In genomic region chr9:75071530-75072122, GRCh38 we compare ENCODE assay signal across 9 cellular contexts. TPM values are rescaled to one million over a fixed set of nuclear protein-coding genes. Genes with fewer than 3 reads are reported as not detected.
DNase-seq lines count a peak whose midpoint lies in the region; ATAC-seq, FAIRE-seq and TF ChIP-seq lines count a peak whose summit lies in the region.
"Had no signal": no experiment of that assay in that cellular context is flagged by ENCODE, and none has a peak within 500 bp of the region (broad histone marks: within the 10 kb centered on the region; RNA-seq: fewer than 3 reads in every experiment).

No MANE protein-coding gene starts in this region.

- peaks cover 17% of the 10 kb centered on the region for H3K4me1 Mint-ChIP-seq in CD8-positive, alpha-beta T cell (ENCODE audit: low read depth)
- H3K4me1 Mint-ChIP-seq in stimulated activated memory B cell treated with anti-CD40 and anti-IgM and Interleukin-4, amounts not matched to agents 10 μg/mL and 1 μg/mL and 100 μg/mL, for 72 hours = peaks cover 8% of the 10 kb centered on the region
- H3K4me1 Mint-ChIP-seq in nephron progenitor cell = no peaks in the 10 kb centered on the region

- peak; percentile 97 for ATAC-seq in CD8-positive, alpha-beta T cell
- ATAC-seq in HG02759 (IDR thresholded peaks at IDR 0.05; ENCODE audit: unreplicated experiment) (peak; percentile 62), Right ventricle myocardium inferior (no peak), left ventricle myocardium superior (no peak)
- ATAC-seq in stimulated activated memory B cell treated with anti-CD40 and anti-IgM and Interleukin-4, amounts not matched to agents 10 μg/mL and 1 μg/mL and 100 μg/mL, for 72 hours = peak; percentile 69

- H3K9ac ChIP-seq in endothelial cell of umbilical vein (replicated peaks; ENCODE audit: extremely low read depth, insufficient read depth, low read length) = no peak overlapping the region

- no peaks in the 10 kb centered on the region for H3K79me2 ChIP-seq in endothelial cell of umbilical vein (ENCODE audit: control insufficient read depth, insufficient read depth, low read length)

- TF ChIP-seq CTCF in CD8-positive, alpha-beta T cell (IDR thresholded peaks at IDR 0.05) = no peak
- no peak for TF ChIP-seq CTCF in endothelial cell of umbilical vein (IDR thresholded peaks at IDR 0.05; ENCODE audit: extremely low read depth in 1 of 2, insufficient read depth in 1 of 2, low read depth in 1 of 2, low read length in 2 of 2)
- no peak for TF ChIP-seq CTCF in nephron progenitor cell (IDR thresholded peaks at IDR 0.05)

- FAIRE-seq in endothelial cell of umbilical vein (lab: Jason Lieb, UNC) = no peak

- no peak overlapping the region for H3K4me3 Mint-ChIP-seq in CD8-positive, alpha-beta T cell
- no peak overlapping the region for H3K4me3 Mint-ChIP-seq in stimulated activated memory B cell treated with anti-CD40 and anti-IgM and Interleukin-4, amounts not matched to agents 10 μg/mL and 1 μg/mL and 100 μg/mL, for 72 hours
- no peak overlapping the region for H3K4me3 Mint-ChIP-seq in nephron progenitor cell

- no TSS peak for BruUV-seq in endothelial cell of umbilical vein (replicated peaks; lab: Mats Ljungman, UMichigan)

- peaks cover 7% of the 10 kb centered on the region for H3K4me1 ChIP-seq in CD8-positive, alpha-beta T cell (ENCODE audit: insufficient read depth, low read length)
- no peaks in the 10 kb centered on the region for H3K4me1 ChIP-seq in endothelial cell of umbilical vein (ENCODE audit: control insufficient read depth, extremely low read depth, insufficient read depth, low read length)

- no peak overlapping the region for H3K4me2 ChIP-seq in endothelial cell of umbilical vein (ENCODE audit: insufficient read depth, low read length)

- H3K9me3 ChIP-seq in CD8-positive, alpha-beta T cell (ENCODE audit: low read length) = no peaks in the 10 kb centered on the region
- H3K9me3 ChIP-seq in endothelial cell of umbilical vein (replicated peaks; ENCODE audit: control insufficient read depth, insufficient read depth, low read length) = no peaks in the 10 kb centered on the region

- POLR2A ChIA-PET in CD8-positive, alpha-beta T cell (lab: Charles Lee) = interaction anchor here (0.6 to 2.8 kb wide), 2 partner anchors 44 kb away, joined by 5 to 14 read pairs; partner anchors contain the start of gene CARNMT1
- POLR2A ChIA-PET in endothelial cell of umbilical vein (lab: Charles Lee) = interaction anchor here (0.6 kb wide), 1 partner anchor 16 kb away, joined by 3 read pairs; no protein-coding TSS in a partner anchor

- DNase-seq in CD8-positive, alpha-beta T cell = peak in 4 of 7 experiments; percentile 44 to 75 (median 62)
- DNase-seq in activated CD4-positive, CD25-positive, alpha-beta regulatory T cell treated with anti-CD3 and anti-CD28 coated beads, Interleukin-2, amount 50 U/mL, for 16 hours (ENCODE audit: low read depth, low spot score) = peak; percentile 15
- DNase-seq in endothelial cell of umbilical vein (ENCODE audit: low read depth, low spot score) (no peak), nephron progenitor cell (no peak), Right ventricle myocardium inferior (ENCODE audit: missing footprints) (no peak), left ventricle myocardium superior (no peak)
- DNase-seq: DND-41 had no signal

- peaks cover 66% of the 10 kb centered on the region for H3K36me3 Mint-ChIP-seq in CD8-positive, alpha-beta T cell
- H3K36me3 Mint-ChIP-seq in stimulated activated memory B cell treated with anti-CD40 and anti-IgM and Interleukin-4, amounts not matched to agents 10 μg/mL and 1 μg/mL and 100 μg/mL, for 72 hours = peaks cover 9% of the 10 kb centered on the region
- no peaks in the 10 kb centered on the region for H3K36me3 Mint-ChIP-seq in nephron progenitor cell (ENCODE audit: low read depth)

- H3K27me3 ChIP-seq in CD8-positive, alpha-beta T cell (ENCODE audit: insufficient read depth, low read length) = no peaks in the 10 kb centered on the region
- no peaks in the 10 kb centered on the region for H3K27me3 ChIP-seq in endothelial cell of umbilical vein (ENCODE audit: control insufficient read depth in 2 of 2, insufficient read depth in 2 of 2, low read length in 2 of 2)

- no peak for TF ChIP-seq POLR2A in endothelial cell of umbilical vein (IDR thresholded peaks at IDR 0.05; ENCODE audit: low read depth, low read length)

- H3K9me1 ChIP-seq in endothelial cell of umbilical vein (replicated peaks; ENCODE audit: control insufficient read depth, extremely low read depth, insufficient read depth, low read length) = no peaks in the 10 kb centered on the region

- CTCF ChIA-PET in CD8-positive, alpha-beta T cell (lab: Charles Lee) = interaction anchor here (0.6 to 1.1 kb wide), 5 partner anchors 11 to 298 kb away, joined by 3 to 5 read pairs (median 4); no protein-coding TSS in a partner anchor
- CTCF ChIA-PET in endothelial cell of umbilical vein (lab: Charles Lee) = interaction anchor here (1.0 kb wide), 2 partner anchors 10 to 298 kb away, joined by 3 to 5 read pairs; no protein-coding TSS in a partner anchor

- no peak overlapping the region for H2AFZ ChIP-seq in endothelial cell of umbilical vein (ENCODE audit: low read depth, low read length)

- intact Hi-C loops in CD8-positive, alpha-beta T cell (cut with DNase I, micrococcal nuclease) = loop anchor here (2.0 kb wide), 2 partner anchors 43 to 61 kb away; partner anchors contain the start of gene CARNMT1 (in 1 of the 2)
- intact Hi-C loops in endothelial cell of umbilical vein (cut with micrococcal nuclease) (no loop called here), Right ventricle myocardium inferior (cut with DNase I) (no loop called here), left ventricle myocardium superior (cut with micrococcal nuclease) (loop anchor here (10.0 kb wide), 1 partner anchor 47 kb away; the partner anchor contains the start of gene CARNMT1)

- peaks cover 14% of the 10 kb centered on the region for H3K36me3 ChIP-seq in CD8-positive, alpha-beta T cell (ENCODE audit: insufficient read depth, low read length)
- H3K36me3 ChIP-seq in endothelial cell of umbilical vein (ENCODE audit: control insufficient read depth in 2 of 2, extremely low read depth in 1 of 2, insufficient read depth in 2 of 2, low read length in 2 of 2) = peaks cover 0 to 12% of the 10 kb centered on the region in 2 experiments

- peak overlapping the region; percentile 85 for H3K27ac Mint-ChIP-seq in CD8-positive, alpha-beta T cell
- peak overlapping the region; percentile 50 for H3K27ac Mint-ChIP-seq in stimulated activated memory B cell treated with anti-CD40 and anti-IgM and Interleukin-4, amounts not matched to agents 10 μg/mL and 1 μg/mL and 100 μg/mL, for 72 hours
- no peak overlapping the region for H3K27ac Mint-ChIP-seq in nephron progenitor cell

- dilution Hi-C loops in endothelial cell of umbilical vein (cut with MboI; ENCODE audit: extremely low pct_ligation_motif_present, low sequenced_read_pairs) = loop anchor here (25.0 kb wide), 1 partner anchor 284 kb away; no protein-coding TSS in a partner anchor

- no peak overlapping the region for H3K4me3 ChIP-seq in CD8-positive, alpha-beta T cell (ENCODE audit: low read depth, low read length)
- no peak overlapping the region for H3K4me3 ChIP-seq in endothelial cell of umbilical vein (replicated peaks in 1 of 3; ENCODE audit: insufficient read depth in 1 of 3, low read depth in 1 of 3, low read length in 3 of 3)

- no peaks in the 10 kb centered on the region for H3K27me3 Mint-ChIP-seq in CD8-positive, alpha-beta T cell (ENCODE audit: low read depth)
- no peaks in the 10 kb centered on the region for H3K27me3 Mint-ChIP-seq in stimulated activated memory B cell treated with anti-CD40 and anti-IgM and Interleukin-4, amounts not matched to agents 10 μg/mL and 1 μg/mL and 100 μg/mL, for 72 hours
- H3K27me3 Mint-ChIP-seq in nephron progenitor cell (ENCODE audit: low read depth, poor library complexity) = peaks cover 4% of the 10 kb centered on the region

- no peaks in the 10 kb centered on the region for H4K20me1 ChIP-seq in endothelial cell of umbilical vein (replicated peaks; ENCODE audit: control insufficient read depth, extremely low read depth, insufficient read depth, low read length)

- H3K9me3 Mint-ChIP-seq in CD8-positive, alpha-beta T cell = no peaks in the 10 kb centered on the region
- H3K9me3 Mint-ChIP-seq in stimulated activated memory B cell treated with anti-CD40 and anti-IgM and Interleukin-4, amounts not matched to agents 10 μg/mL and 1 μg/mL and 100 μg/mL, for 72 hours = no peaks in the 10 kb centered on the region
- H3K9me3 Mint-ChIP-seq in nephron progenitor cell = no peaks in the 10 kb centered on the region

- H3K27ac ChIP-seq in CD8-positive, alpha-beta T cell (ENCODE audit: low read depth, low read length) = no peak overlapping the region
- H3K27ac ChIP-seq in endothelial cell of umbilical vein (ENCODE audit: insufficient read depth, low read depth, low read length) = no peak overlapping the region

RNA-seq across cellular contexts. Expression of gene NMRK1, which starts 16.3 kb away (rescaled TPM):
- total RNA-seq in CD8-positive, alpha-beta T cell = 10 to 100 TPM; 35.8 to 37.2 TPM
- 32.6 and 36.5 TPM in 2 replicates for total RNA-seq in endothelial cell of umbilical vein
- 17.4 and 24.3 TPM in 2 replicates for polyA plus RNA-seq in endothelial cell of umbilical vein
- polyA plus RNA-seq in endothelial cell of umbilical vein (2011; cell fraction: cytosol; rRNA removed) = 22.9 and 29.4 TPM in 2 replicates
- 66.4 and 72.0 TPM in 2 replicates for polyA plus RNA-seq in endothelial cell of umbilical vein (2011; cell fraction: nucleus; rRNA removed)
- 12.1 and 17.9 TPM in 2 replicates for polyA plus RNA-seq in endothelial cell of umbilical vein (2012)
- 8.5 and 11.4 TPM in 2 replicates for polyA minus RNA-seq in endothelial cell of umbilical vein
- 3.9 TPM for polyA minus RNA-seq in endothelial cell of umbilical vein (2011; cell fraction: cytosol; rRNA and poly(A)+ RNA removed)
- polyA minus RNA-seq in endothelial cell of umbilical vein (2011; cell fraction: nucleus; rRNA and poly(A)+ RNA removed) = 16.8 and 22.8 TPM in 2 replicates
- total RNA-seq in Right ventricle myocardium inferior = 21.9 TPM
- total RNA-seq in left ventricle myocardium superior = 18.2 TPM

RNA-seq across cellular contexts. Expression of gene OSTF1, which starts 16.7 kb away (rescaled TPM):
- total RNA-seq in CD8-positive, alpha-beta T cell = 10 to 100 TPM; 29.1 to 30.3 TPM
- total RNA-seq in endothelial cell of umbilical vein (70.9 and 73.6 TPM in 2 replicates), Right ventricle myocardium inferior (25.0 TPM), left ventricle myocardium superior (21.6 TPM)
- polyA plus RNA-seq in endothelial cell of umbilical vein = 20.8 and 23.5 TPM in 2 replicates
- 34.0 and 35.4 TPM in 2 replicates for polyA plus RNA-seq in endothelial cell of umbilical vein (2011; cell fraction: cytosol; rRNA removed)
- polyA plus RNA-seq in endothelial cell of umbilical vein (2011; cell fraction: nucleus; rRNA removed) = 21.6 and 22.7 TPM in 2 replicates
- 83.2 and 84.4 TPM in 2 replicates for polyA plus RNA-seq in endothelial cell of umbilical vein (2012)
- 39.7 and 46.3 TPM in 2 replicates for polyA minus RNA-seq in endothelial cell of umbilical vein
- 22.7 TPM for polyA minus RNA-seq in endothelial cell of umbilical vein (2011; cell fraction: cytosol; rRNA and poly(A)+ RNA removed)
- polyA minus RNA-seq in endothelial cell of umbilical vein (2011; cell fraction: nucleus; rRNA and poly(A)+ RNA removed) = 15.8 and 20.4 TPM in 2 replicates

RNA-seq across cellular contexts. Expression of gene CARNMT1, which starts 43.5 kb away (rescaled TPM):
- 10 to 100 TPM; 23.5 to 26.8 TPM for total RNA-seq in CD8-positive, alpha-beta T cell
- 15.0 and 19.6 TPM in 2 replicates for total RNA-seq in endothelial cell of umbilical vein
- 3.5 and 3.7 TPM in 2 replicates for polyA plus RNA-seq in endothelial cell of umbilical vein
- 3.2 and 3.6 TPM in 2 replicates for polyA plus RNA-seq in endothelial cell of umbilical vein (2011; cell fraction: cytosol; rRNA removed)
- polyA plus RNA-seq in endothelial cell of umbilical vein (2011; cell fraction: nucleus; rRNA removed) = 2.9 and 4.7 TPM in 2 replicates
- polyA plus RNA-seq in endothelial cell of umbilical vein (2012) = 10.1 and 12.6 TPM in 2 replicates
- 5.2 and 6.8 TPM in 2 replicates for polyA minus RNA-seq in endothelial cell of umbilical vein
- polyA minus RNA-seq in endothelial cell of umbilical vein (2011; cell fraction: cytosol; rRNA and poly(A)+ RNA removed) = 8.7 TPM
- polyA minus RNA-seq in endothelial cell of umbilical vein (2011; cell fraction: nucleus; rRNA and poly(A)+ RNA removed) = 5.8 and 6.5 TPM in 2 replicates
- total RNA-seq in Right ventricle myocardium inferior = 14.7 TPM
- total RNA-seq in left ventricle myocardium superior = 16.4 TPM

Comparison
In these comparisons a context has a peak if more than half of its experiments do, and no peak if none do; other contexts are left out.
1. intact Hi-C loops: an anchor here in CD8-positive, alpha-beta T cell (2.0 kb wide) and left ventricle myocardium superior (10.0 kb wide); none called in endothelial cell of umbilical vein and Right ventricle myocardium inferior.
2. ATAC-seq: peak in CD8-positive, alpha-beta T cell (single experiment), HG02759 (single experiment) and stimulated activated memory B cell treated with anti-CD40 and anti-IgM and Interleukin-4, amounts not matched to agents 10 μg/mL and 1 μg/mL and 100 μg/mL, for 72 hours (single experiment); none in Right ventricle myocardium inferior (single experiment) and left ventricle myocardium superior (single experiment).
3. DNase-seq: peak in CD8-positive, alpha-beta T cell (4 of 7) and activated CD4-positive, CD25-positive, alpha-beta regulatory T cell treated with anti-CD3 and anti-CD28 coated beads, Interleukin-2, amount 50 U/mL, for 16 hours (single experiment); none in endothelial cell of umbilical vein (single experiment), nephron progenitor cell (single experiment), Right ventricle myocardium inferior (single experiment) and left ventricle myocardium superior (single experiment).